ENCODE assay signal across 12 cellular contexts in genomic region chrX:13697440-13697839, GRCh38. TPM values are rescaled to one million over a fixed set of nuclear protein-coding genes. Genes with fewer than 3 reads are reported as not detected.
A peak's percentile ranks its signal among the peaks of the same experiment; 100 is the strongest.
DNase-seq lines count a peak whose midpoint lies in the region; ATAC-seq and TF ChIP-seq lines count a peak whose summit lies in the region.
"Had no signal": no experiment of that assay in that cellular context is flagged by ENCODE, and none has a peak within 500 bp of the region (broad histone marks: within the 10 kb centered on the region; RNA-seq: fewer than 3 reads in every experiment).

No MANE protein-coding gene starts in this region.

- H3K27me3 Mint-ChIP-seq in naive B cell (peaks cover 0 to 7% (median 0%) of the 10 kb centered on the region in 3 donors), WTC11 (ENCODE audit: low read depth) (no peaks in the 10 kb centered on the region)

- no peaks in the 10 kb centered on the region for H3K9me3 ChIP-seq in GM23248 (ENCODE audit: low read depth)
- no peaks in the 10 kb centered on the region for H3K9me3 ChIP-seq in Loucy (ENCODE audit: insufficient read depth, low read depth, low read length)

- H3K4me3 ChIP-seq in GM23248 (no peak overlapping the region), Loucy (ENCODE audit: low read length, poor library complexity, severe bottlenecking) (no peak overlapping the region)
- H3K4me3 ChIP-seq: cardiac muscle cell had no signal

- POLR2A ChIA-PET in WTC11 (lab: Charles Lee), result interaction anchor here (0.7 kb wide), 1 partner anchor 1895 kb away, joined by 5 read pairs; no protein-coding TSS in a partner anchor

- WGBS in GM23248 (ENCODE audit: low coverage in 1 of 2, low lambda C conversion rate in 2 of 2, missing lambda C conversion rate in 2 of 2), 2 experiments, result 63 to 75% methylated on average over 2 of the region's 2 CpGs

- peak overlapping the region in 5 of 6 donors; percentile 25 to 71 (median 65) for H3K27ac Mint-ChIP-seq in naive B cell
- H3K27ac Mint-ChIP-seq in WTC11, result no peak overlapping the region

- H3K27me3 ChIP-seq in GM23248 (replicated peaks; ENCODE audit: insufficient read depth) (no peaks in the 10 kb centered on the region), Loucy (ENCODE audit: insufficient read depth, low read length, poor library complexity, severe bottlenecking) (no peaks in the 10 kb centered on the region)
- H3K27me3 ChIP-seq: cardiac muscle cell had no signal

- H3K79me2 ChIP-seq in GM23248 (ENCODE audit: insufficient read depth) (peaks cover 100% of the 10 kb centered on the region), Loucy (ENCODE audit: insufficient read depth, low read length) (peaks cover 97% of the 10 kb centered on the region)

- H3K9me2 ChIP-seq in GM23248 (ENCODE audit: insufficient read depth) (no peaks in the 10 kb centered on the region), Loucy (replicated peaks; ENCODE audit: low read depth, low read length) (no peaks in the 10 kb centered on the region)

- no peaks in the 10 kb centered on the region for H3K36me3 ChIP-seq in GM23248 (ENCODE audit: low read depth)
- no peaks in the 10 kb centered on the region for H3K36me3 ChIP-seq in Loucy (ENCODE audit: insufficient read depth, low read length)
- H3K36me3 ChIP-seq: cardiac muscle cell had no signal

- peak overlapping the region; percentile 15 to 69 (median 35) for H3K4me3 Mint-ChIP-seq in naive B cell
- H3K4me3 Mint-ChIP-seq in WTC11, result no peak overlapping the region

- TF ChIP-seq CTCF in Loucy (conservative IDR thresholded peaks at IDR 0.05; ENCODE audit: low read length) (no peak), omental fat pad (IDR thresholded peaks at IDR 0.05) (no peak), WTC11 (IDR thresholded peaks at IDR 0.05) (no peak)

- peaks cover 7% of the 10 kb centered on the region; the same call in 1 of the 2 replicates for H4K20me1 ChIP-seq in GM23248 (ENCODE audit: insufficient read depth)
- peaks cover 40% of the 10 kb centered on the region for H4K20me1 ChIP-seq in Loucy (ENCODE audit: insufficient read depth, low read length, poor library complexity, severe bottlenecking)

- DNase-seq in GM23248 (peak; percentile 33), naive B cell (peak; percentile 44), omental fat pad (ENCODE audit: low spot score) (no peak), NCI-H1417 (lab: John Stamatoyannopoulos, UW) (no peak), WTC11 (ENCODE audit: low spot score) (no peak)
- no peak for DNase-seq in stimulated activated CD4-positive, alpha-beta T cell treated with anti-CD3 and anti-CD28 coated beads, Interleukin-2, amount 100 ng/mL, for 24 hours
- DNase-seq: EL, hypothalamus, NCI-H446 had no signal

- H3K9me3 Mint-ChIP-seq in naive B cell, result no peaks in the 10 kb centered on the region
- H3K9me3 Mint-ChIP-seq in WTC11, result no peaks in the 10 kb centered on the region

- in situ Hi-C loops in GM23248 (cut with MboI), result no loop called here

- peaks cover 44% of the 10 kb centered on the region for H3K4me1 ChIP-seq in GM23248 (ENCODE audit: insufficient read depth)
- peaks cover 42% of the 10 kb centered on the region for H3K4me1 ChIP-seq in Loucy (ENCODE audit: insufficient read depth, low read length, poor library complexity, severe bottlenecking)

- no peak overlapping the region for H2AFZ ChIP-seq in GM23248
- no peak overlapping the region for H2AFZ ChIP-seq in Loucy (ENCODE audit: low read length)

- no peak overlapping the region for H3K4me2 ChIP-seq in GM23248 (ENCODE audit: unreplicated experiment)
- H3K4me2 ChIP-seq in Loucy (ENCODE audit: low read depth, low read length, poor library complexity, severe bottlenecking), result peak overlapping the region; percentile 24

- no peak overlapping the region; the same call in 1 of the 2 replicates for H3K27ac ChIP-seq in GM23248
- H3K27ac ChIP-seq: cardiac muscle cell had no signal

- H3K4me1 Mint-ChIP-seq in naive B cell (peaks cover 56 to 82% (median 60%) of the 10 kb centered on the region in 3 donors), WTC11 (peaks cover 40% of the 10 kb centered on the region)

- H3K9ac ChIP-seq in GM23248 (no peak overlapping the region), Loucy (ENCODE audit: low read depth, low read length, poor library complexity, severe bottlenecking) (no peak overlapping the region)

- CTCF ChIA-PET in WTC11 (lab: Charles Lee), result no interaction called here

- H3F3A ChIP-seq in GM23248 (ENCODE audit: insufficient read depth) (no peaks in the 10 kb centered on the region), Loucy (ENCODE audit: low read depth) (no peaks in the 10 kb centered on the region)

- ATAC-seq in GM18858 (IDR thresholded peaks at IDR 0.05; ENCODE audit: unreplicated experiment) (peak; percentile 58), naive B cell (ENCODE audit: low read depth in 2 of 2) (peak; percentile 77 to 78), omental fat pad (ENCODE audit: low FRiP score) (no peak), WTC11 (no peak)

- H3K36me3 Mint-ChIP-seq in naive B cell, result peaks cover 0 to 6% of the 10 kb centered on the region in 2 donors
- H3K36me3 Mint-ChIP-seq in WTC11, result no peaks in the 10 kb centered on the region

TF ChIP-seq in WTC11, 78 proteins besides CTCF, POLR2A, EP300 and RAD21:
- no peak for TF ChIP-seq TEAD4 (CRISPR knock-in tag; IDR thresholded peaks at IDR 0.05)
- TF ChIP-seq CREB1 (CRISPR knock-in tag; IDR thresholded peaks at IDR 0.05), result no peak
- no peak for TF ChIP-seq ZNF416 (CRISPR knock-in tag; IDR thresholded peaks at IDR 0.05)
- TF ChIP-seq NR2C2 (CRISPR knock-in tag; IDR thresholded peaks at IDR 0.05), result no peak
- no peak for TF ChIP-seq SMAD4 (CRISPR knock-in tag; IDR thresholded peaks at IDR 0.05)
- TF ChIP-seq CDX4 (CRISPR knock-in tag; IDR thresholded peaks at IDR 0.05; ENCODE audit: borderline replicate concordance), result no peak
- TF ChIP-seq KAT7 (CRISPR knock-in tag; IDR thresholded peaks at IDR 0.05; ENCODE audit: borderline replicate concordance), result no peak
- TF ChIP-seq NR1H2 (CRISPR knock-in tag; IDR thresholded peaks at IDR 0.05), result no peak
- TF ChIP-seq PRRX2 (CRISPR knock-in tag; IDR thresholded peaks at IDR 0.05), result no peak
- no peak for TF ChIP-seq ESRRA (CRISPR knock-in tag; IDR thresholded peaks at IDR 0.05; ENCODE audit: borderline replicate concordance)

RNA-seq across cellular contexts. Expression of gene RAB9A, which starts 8.5 kb away (rescaled TPM):
- 18.6 and 38.9 TPM in 2 replicates for total RNA-seq in GM23248 (2014; rRNA removed; shearing (Covaris generic))
- 38.9 and 40.4 TPM in 2 replicates for polyA plus RNA-seq in GM23248 (2016; fragmentation: Nextera tagmentation; extraction: Ambion mirVana)
- 10 to 100 TPM; 15.7 to 28.1 (median 20.1) TPM for polyA plus RNA-seq in naive B cell (ENCODE audit: low read depth in 6 of 6)
- total RNA-seq in omental fat pad, result 10 to 100 TPM; 20.2 to 31.8 (median 29.8) TPM
- total RNA-seq in WTC11 (2021), result 18.9 to 26.3 TPM (median 20.7 TPM) in 3 replicates

RNA-seq across cellular contexts. Expression of gene TRAPPC2, which starts 37.0 kb away (rescaled TPM):
- 10.4 and 12.3 TPM in 2 replicates for total RNA-seq in GM23248 (2014; rRNA removed; shearing (Covaris generic))
- 11.3 and 12.0 TPM in 2 replicates for polyA plus RNA-seq in GM23248 (2016; fragmentation: Nextera tagmentation; extraction: Ambion mirVana)
- polyA plus RNA-seq in naive B cell (ENCODE audit: low read depth in 6 of 6), result 10 to 100 TPM; 39.9 to 53.9 (median 46.4) TPM
- 10 to 100 TPM in 1 of 4 donors, 1 to 10 TPM in 3; 6.6 to 13.1 (median 8.7) TPM for total RNA-seq in omental fat pad
- total RNA-seq in WTC11 (2021), result 10.2 to 13.9 TPM (median 10.7 TPM) in 3 replicates

RNA-seq across cellular contexts. Expression of gene OFD1, which starts 37.1 kb away (rescaled TPM):
- total RNA-seq in GM23248 (2014; rRNA removed; shearing (Covaris generic)), result 3.2 and 6.2 TPM in 2 replicates
- polyA plus RNA-seq in GM23248 (2016; fragmentation: Nextera tagmentation; extraction: Ambion mirVana) (9.6 and 10.4 TPM in 2 replicates), naive B cell (ENCODE audit: low read depth in 6 of 6) (10 to 100 TPM; 26.5 to 60.5 (median 50.4) TPM)
- total RNA-seq in omental fat pad (10 to 100 TPM; 13.2 to 25.1 (median 17.1) TPM), WTC11 (2021) (22.8 to 25.1 TPM (median 23.4 TPM) in 3 replicates)

RNA-seq across cellular contexts. Expression of gene TCEANC, which starts 44.5 kb away (rescaled TPM):
- 2.2 and 4.3 TPM in 2 replicates for total RNA-seq in GM23248 (2014; rRNA removed; shearing (Covaris generic))
- polyA plus RNA-seq in GM23248 (2016; fragmentation: Nextera tagmentation; extraction: Ambion mirVana), result 2.4 and 2.5 TPM in 2 replicates
- 10 to 100 TPM; 10.5 to 14.1 (median 13.3) TPM for polyA plus RNA-seq in naive B cell (ENCODE audit: low read depth in 6 of 6)
- 1 to 10 TPM; 2.4 to 3.9 (median 3.6) TPM for total RNA-seq in omental fat pad
- total RNA-seq in WTC11 (2021), result 2.0 to 3.1 TPM (median 2.6 TPM) in 3 replicates

Comparison
In these comparisons a context has a peak if more than half of its experiments do, and no peak if none do; other contexts are left out.
1. ATAC-seq: peak in GM18858 (single experiment) and naive B cell (2 of 2); none in omental fat pad (single experiment) and WTC11 (single experiment).
2. DNase-seq: peak in GM23248 (single experiment) and naive B cell (single experiment); none in omental fat pad (single experiment), stimulated activated CD4-positive, alpha-beta T cell treated with anti-CD3 and anti-CD28 coated beads, Interleukin-2, amount 100 ng/mL, for 24 hours (0 of 2), NCI-H1417 (0 of 3) and WTC11 (single experiment).